20 cellular contexts compared by ENCODE assay signal in the genomic region with DNA sequence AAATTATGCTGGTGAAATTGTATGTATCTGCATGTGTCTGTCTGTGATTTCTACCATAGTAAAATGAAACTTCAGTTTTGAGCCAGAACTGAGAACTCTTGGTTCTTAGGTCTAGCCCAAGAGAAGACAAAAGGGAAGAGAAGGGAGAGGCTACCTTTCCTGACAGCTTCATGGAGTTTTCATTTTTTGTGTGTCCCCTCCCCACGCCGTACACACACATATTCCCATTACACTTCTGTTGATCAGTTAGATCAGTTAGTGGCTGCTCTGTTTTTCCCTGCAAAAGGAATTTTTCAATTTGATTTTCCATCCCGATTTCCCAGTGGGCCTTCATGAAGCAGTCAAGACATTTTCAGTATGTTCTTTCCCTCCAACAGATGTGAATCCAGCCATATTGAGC. TPM values are rescaled to one million over a fixed set of nuclear protein-coding genes. Genes with fewer than 3 reads are reported as not detected.
DNase-seq lines count a peak whose midpoint lies in the region; ATAC-seq and TF ChIP-seq lines count a peak whose summit lies in the region.
"Had no signal": no experiment of that assay in that cellular context is flagged by ENCODE, and none has a peak within 500 bp of the region (broad histone marks: within the 10 kb centered on the region; RNA-seq: fewer than 3 reads in every experiment).

No MANE protein-coding gene starts in this region.

- no peaks in the 10 kb centered on the region for H3K36me3 ChIP-seq in GM23248 (ENCODE audit: low read depth)
- H3K36me3 ChIP-seq: cardiac muscle cell, ovary, upper lobe of right lung had no signal

- intact Hi-C loops in activated CD4-positive, alpha-beta T cell treated with anti-CD3 and anti-CD28 coated beads, Interleukin-2, amount 10 ng/mL, durations not matched to agents 24 days and 14 days (cut with micrococcal nuclease) = loop anchor here (1.0 to 2.0 kb wide), 2 partner anchors 16 to 54 kb away; no protein-coding TSS in a partner anchor
- intact Hi-C loops in activated T-helper 1 cell treated with anti-CD3 and anti-CD28 coated beads, Interleukin-12 subunit alpha, Interleukin-12 subunit beta, Interleukin-2, Interleukin-4 antibody, amounts not matched to agents 30 ng/mL and 10 ng/mL and 1 ng/mL, durations not matched to agents 14 hours and 24 hours and 36 hours (cut with micrococcal nuclease) = loop anchor here (1.0 to 5.0 kb wide), 3 partner anchors 14 to 168 kb away; no protein-coding TSS in a partner anchor

- H3K9me3 ChIP-seq in GM23248 (ENCODE audit: low read depth) = no peaks in the 10 kb centered on the region
- H3K9me3 ChIP-seq: ovary, upper lobe of right lung had no signal

- peak overlapping the region; percentile 79 for H3K27ac Mint-ChIP-seq in activated CD4-positive, alpha-beta T cell treated with anti-CD3 and anti-CD28 coated beads, Interleukin-2, amount 10 ng/mL, durations not matched to agents 24 days and 14 days
- H3K27ac Mint-ChIP-seq in activated T-helper 1 cell treated with anti-CD3 and anti-CD28 coated beads, Interleukin-12 subunit alpha, Interleukin-12 subunit beta, Interleukin-2, Interleukin-4 antibody, amounts not matched to agents 30 ng/mL and 10 ng/mL and 1 ng/mL, durations not matched to agents 14 hours and 24 hours and 36 hours = peak overlapping the region; percentile 72
- peak overlapping the region; percentile 1 to 71 (median 2) for H3K27ac Mint-ChIP-seq in nephron

- H3K4me3 Mint-ChIP-seq in activated CD4-positive, alpha-beta T cell treated with anti-CD3 and anti-CD28 coated beads, Interleukin-2, amount 10 ng/mL, durations not matched to agents 24 days and 14 days = peak overlapping the region; percentile 56
- H3K4me3 Mint-ChIP-seq in activated T-helper 1 cell treated with anti-CD3 and anti-CD28 coated beads, Interleukin-12 subunit alpha, Interleukin-12 subunit beta, Interleukin-2, Interleukin-4 antibody, amounts not matched to agents 30 ng/mL and 10 ng/mL and 1 ng/mL, durations not matched to agents 14 hours and 24 hours and 36 hours = peak overlapping the region; percentile 38
- H3K4me3 Mint-ChIP-seq in nephron = no peak overlapping the region

- peak overlapping the region; percentile 45 for H3K9ac ChIP-seq in GM23248

- in situ Hi-C loops in GM23248 (cut with MboI) = no loop called here

- ATAC-seq in HG02678 (IDR thresholded peaks at IDR 0.05; ENCODE audit: unreplicated experiment) = no peak
- ATAC-seq in GM19023 (IDR thresholded peaks at IDR 0.05; ENCODE audit: unreplicated experiment) = no peak
- no peak for ATAC-seq in GM21526 (IDR thresholded peaks at IDR 0.05; ENCODE audit: low FRiP score, unreplicated experiment)
- ATAC-seq: left colon, upper lobe of right lung had no signal

- peaks cover 73% of the 10 kb centered on the region for H3K79me2 ChIP-seq in GM23248 (ENCODE audit: insufficient read depth)

- no peak for DNase-seq in activated CD4-positive, alpha-beta T cell treated with anti-CD3 and anti-CD28 coated beads, Interleukin-2, amount 10 ng/mL, durations not matched to agents 24 days and 14 days
- DNase-seq in activated CD4-positive, alpha-beta T cell treated with anti-CD3 and anti-CD28 coated beads, Interleukin-2, amount 50 U/mL, for 48 hours = no peak
- peak; percentile 8 for DNase-seq in GM23248
- no peak for DNase-seq in activated T-helper 1 cell treated with anti-CD3 and anti-CD28 coated beads, Interleukin-12 subunit alpha, Interleukin-12 subunit beta, Interleukin-2, Interleukin-4 antibody, amounts not matched to agents 30 ng/mL and 10 ng/mL and 1 ng/mL, durations not matched to agents 14 hours and 24 hours and 36 hours (ENCODE audit: low spot score)
- DNase-seq: activated gamma-delta T cell; anterior cingulate cortex; cortex of kidney; left colon; mesendoderm; NCI-H1417 treated with DMSO at 0.1 percent for 48 hours; NCI-H510A treated with DMSO at 0.1 percent for 48 hours; NK-92 treated with Interleukin-12 subunit alpha and Interleukin-12 subunit beta, amount 100 ng/mL, for 24 hours; ovary; stimulated activated CD4-positive, alpha-beta T cell treated with anti-CD3 and anti-CD28 coated beads, Interleukin-4, amount 100 ng/mL, for 4 hours; upper lobe of right lung had no signal

- H3K27ac ChIP-seq in GM23248 = peak overlapping the region; percentile 74
- H3K27ac ChIP-seq: ovary, upper lobe of right lung had no signal

- peaks cover 52% of the 10 kb centered on the region for H3K4me1 Mint-ChIP-seq in activated CD4-positive, alpha-beta T cell treated with anti-CD3 and anti-CD28 coated beads, Interleukin-2, amount 10 ng/mL, durations not matched to agents 24 days and 14 days
- peaks cover 66% of the 10 kb centered on the region for H3K4me1 Mint-ChIP-seq in activated T-helper 1 cell treated with anti-CD3 and anti-CD28 coated beads, Interleukin-12 subunit alpha, Interleukin-12 subunit beta, Interleukin-2, Interleukin-4 antibody, amounts not matched to agents 30 ng/mL and 10 ng/mL and 1 ng/mL, durations not matched to agents 14 hours and 24 hours and 36 hours (ENCODE audit: low read depth)
- peaks cover 46% of the 10 kb centered on the region for H3K4me1 Mint-ChIP-seq in nephron

- no peak for TF ChIP-seq CTCF in nephron (IDR thresholded peaks at IDR 0.05; ENCODE audit: unreplicated experiment in 3 of 3)

- no peaks in the 10 kb centered on the region for H3K27me3 ChIP-seq in GM23248 (replicated peaks; ENCODE audit: insufficient read depth)
- H3K27me3 ChIP-seq: cardiac muscle cell, ovary, upper lobe of right lung had no signal

- peak overlapping the region; percentile 0; the same call in 1 of the 2 replicates for H2AFZ ChIP-seq in GM23248

- peak overlapping the region; percentile 30 for H3K4me3 ChIP-seq in GM23248
- H3K4me3 ChIP-seq: cardiac muscle cell, ovary, upper lobe of right lung had no signal

- no peaks in the 10 kb centered on the region for H3K9me2 ChIP-seq in GM23248 (ENCODE audit: insufficient read depth)

- peak overlapping the region; percentile 71 for H3K4me2 ChIP-seq in GM23248 (ENCODE audit: unreplicated experiment)

- H3K36me3 Mint-ChIP-seq in activated CD4-positive, alpha-beta T cell treated with anti-CD3 and anti-CD28 coated beads, Interleukin-2, amount 10 ng/mL, durations not matched to agents 24 days and 14 days (ENCODE audit: low read depth) = peaks cover 27% of the 10 kb centered on the region
- peaks cover 24% of the 10 kb centered on the region for H3K36me3 Mint-ChIP-seq in activated T-helper 1 cell treated with anti-CD3 and anti-CD28 coated beads, Interleukin-12 subunit alpha, Interleukin-12 subunit beta, Interleukin-2, Interleukin-4 antibody, amounts not matched to agents 30 ng/mL and 10 ng/mL and 1 ng/mL, durations not matched to agents 14 hours and 24 hours and 36 hours (ENCODE audit: low read depth)
- H3K36me3 Mint-ChIP-seq in nephron (ENCODE audit: low read depth) = no peaks in the 10 kb centered on the region

- peaks cover 21% of the 10 kb centered on the region for H3F3A ChIP-seq in GM23248 (ENCODE audit: insufficient read depth)

- no peaks in the 10 kb centered on the region for H4K20me1 ChIP-seq in GM23248 (ENCODE audit: insufficient read depth)

- peaks cover 9% of the 10 kb centered on the region for H3K9me3 Mint-ChIP-seq in activated CD4-positive, alpha-beta T cell treated with anti-CD3 and anti-CD28 coated beads, Interleukin-2, amount 10 ng/mL, durations not matched to agents 24 days and 14 days
- H3K9me3 Mint-ChIP-seq in activated T-helper 1 cell treated with anti-CD3 and anti-CD28 coated beads, Interleukin-12 subunit alpha, Interleukin-12 subunit beta, Interleukin-2, Interleukin-4 antibody, amounts not matched to agents 30 ng/mL and 10 ng/mL and 1 ng/mL, durations not matched to agents 14 hours and 24 hours and 36 hours = no peaks in the 10 kb centered on the region
- H3K9me3 Mint-ChIP-seq in nephron = no peaks in the 10 kb centered on the region

- 68 to 79% methylated on average over 3 of the region's 3 CpGs for WGBS in GM23248 (ENCODE audit: low coverage in 1 of 2, low lambda C conversion rate in 2 of 2, missing lambda C conversion rate in 2 of 2), 2 experiments

- no peaks in the 10 kb centered on the region for H3K27me3 Mint-ChIP-seq in activated CD4-positive, alpha-beta T cell treated with anti-CD3 and anti-CD28 coated beads, Interleukin-2, amount 10 ng/mL, durations not matched to agents 24 days and 14 days
- no peaks in the 10 kb centered on the region for H3K27me3 Mint-ChIP-seq in activated T-helper 1 cell treated with anti-CD3 and anti-CD28 coated beads, Interleukin-12 subunit alpha, Interleukin-12 subunit beta, Interleukin-2, Interleukin-4 antibody, amounts not matched to agents 30 ng/mL and 10 ng/mL and 1 ng/mL, durations not matched to agents 14 hours and 24 hours and 36 hours (ENCODE audit: insufficient read depth)
- no peaks in the 10 kb centered on the region for H3K27me3 Mint-ChIP-seq in nephron (ENCODE audit: low read depth)

- H3K4me1 ChIP-seq in GM23248 (ENCODE audit: insufficient read depth) = peaks cover 22% of the 10 kb centered on the region

RNA-seq across cellular contexts. Expression of a gene that starts 52.4 kb away (rescaled TPM):
- 55.3 and 57.6 TPM in 2 replicates for total RNA-seq in activated CD4-positive, alpha-beta T cell treated with anti-CD3 and anti-CD28 coated beads, Interleukin-2, amount 10 ng/mL, durations not matched to agents 24 days and 14 days
- total RNA-seq in GM23248 (2014; rRNA removed; shearing (Covaris generic)) = 7.1 and 15.2 TPM in 2 replicates
- 3.3 and 3.8 TPM in 2 replicates for polyA plus RNA-seq in GM23248 (2016; fragmentation: Nextera tagmentation; extraction: Ambion mirVana)
- 69.8 and 72.7 TPM in 2 replicates for total RNA-seq in activated T-helper 1 cell treated with anti-CD3 and anti-CD28 coated beads, Interleukin-12 subunit alpha, Interleukin-12 subunit beta, Interleukin-2, Interleukin-4 antibody, amounts not matched to agents 30 ng/mL and 10 ng/mL and 1 ng/mL, durations not matched to agents 14 hours and 24 hours and 36 hours

Comparison
In these comparisons a context has a peak if more than half of its experiments do, and no peak if none do; other contexts are left out.
1. H3K27ac Mint-ChIP-seq: peak in every context shown above with its lines; median percentile 79 in activated CD4-positive, alpha-beta T cell treated with anti-CD3 and anti-CD28 coated beads, Interleukin-2, amount 10 ng/mL, durations not matched to agents 24 days and 14 days; 72 in activated T-helper 1 cell treated with anti-CD3 and anti-CD28 coated beads, Interleukin-12 subunit alpha, Interleukin-12 subunit beta, Interleukin-2, Interleukin-4 antibody, amounts not matched to agents 30 ng/mL and 10 ng/mL and 1 ng/mL, durations not matched to agents 14 hours and 24 hours and 36 hours; 2 in nephron.
2. H3K4me3 Mint-ChIP-seq: peak in activated CD4-positive, alpha-beta T cell treated with anti-CD3 and anti-CD28 coated beads, Interleukin-2, amount 10 ng/mL, durations not matched to agents 24 days and 14 days (single experiment) and activated T-helper 1 cell treated with anti-CD3 and anti-CD28 coated beads, Interleukin-12 subunit alpha, Interleukin-12 subunit beta, Interleukin-2, Interleukin-4 antibody, amounts not matched to agents 30 ng/mL and 10 ng/mL and 1 ng/mL, durations not matched to agents 14 hours and 24 hours and 36 hours (single experiment); none in nephron (0 of 3).